ENCODE assay signal across 8 cellular contexts in genomic region chr19:4389064-4389375, GRCh38. TPM values are rescaled to one million over a fixed set of nuclear protein-coding genes. Genes with fewer than 3 reads are reported as not detected.
A peak's percentile ranks its signal among the peaks of the same experiment; 100 is the strongest.
DNase-seq lines count a peak whose midpoint lies in the region; ATAC-seq and TF ChIP-seq lines count a peak whose summit lies in the region.
"Had no signal": no experiment of that assay in that cellular context is flagged by ENCODE, and none has a peak within 500 bp of the region (broad histone marks: within the 10 kb centered on the region; RNA-seq: fewer than 3 reads in every experiment).

No MANE protein-coding gene starts in this region.

- H3K4me1 Mint-ChIP-seq in activated T-helper 17 cell treated with anti-CD3 and anti-CD28 coated beads, Interleukin-2, amount 50 U/mL, for 72 hours = peaks cover 12% of the 10 kb centered on the region

- H3K27ac Mint-ChIP-seq in activated T-helper 17 cell treated with anti-CD3 and anti-CD28 coated beads, Interleukin-2, amount 50 U/mL, for 72 hours = peak overlapping the region; percentile 80

- no peak for TF ChIP-seq EP300 in gastroesophageal sphincter (IDR thresholded peaks at IDR 0.05)

- no peak for TF ChIP-seq POLR2A in gastroesophageal sphincter (IDR thresholded peaks at IDR 0.05)

- no peaks in the 10 kb centered on the region for H3K27me3 ChIP-seq in gastroesophageal sphincter

- peak overlapping the region; percentile 2 to 92 (median 86) for H3K27ac ChIP-seq in gastroesophageal sphincter
- H3K27ac ChIP-seq in skin epidermis = peak overlapping the region in 19 of 21 experiments; percentile 9 to 86 (median 71)

- peaks cover 0 to 13% of the 10 kb centered on the region in 2 donors for H3K36me3 ChIP-seq in gastroesophageal sphincter

- no peak overlapping the region for H3K4me3 Mint-ChIP-seq in activated T-helper 17 cell treated with anti-CD3 and anti-CD28 coated beads, Interleukin-2, amount 50 U/mL, for 72 hours

- peaks cover 10 to 94% (median 59%) of the 10 kb centered on the region in 3 donors for H3K4me1 ChIP-seq in gastroesophageal sphincter

- H3K9me3 Mint-ChIP-seq in activated T-helper 17 cell treated with anti-CD3 and anti-CD28 coated beads, Interleukin-2, amount 50 U/mL, for 72 hours = no peaks in the 10 kb centered on the region

- no peak for TF ChIP-seq CTCF in gastroesophageal sphincter (IDR thresholded peaks at IDR 0.05)

- H3K36me3 Mint-ChIP-seq in activated T-helper 17 cell treated with anti-CD3 and anti-CD28 coated beads, Interleukin-2, amount 50 U/mL, for 72 hours (ENCODE audit: low read depth) = peaks cover 56% of the 10 kb centered on the region

- no peaks in the 10 kb centered on the region for H3K27me3 Mint-ChIP-seq in activated T-helper 17 cell treated with anti-CD3 and anti-CD28 coated beads, Interleukin-2, amount 50 U/mL, for 72 hours

- ATAC-seq in activated T-helper 17 cell treated with anti-CD3 and anti-CD28 coated beads, Interleukin-2, amount 50 U/mL, for 72 hours (replicated peaks) = no peak
- ATAC-seq in gastroesophageal sphincter (no peak), GM18858 (IDR thresholded peaks at IDR 0.05; ENCODE audit: unreplicated experiment) (no peak)

- 65% methylated on average over 2 of the region's 9 CpGs; no CpG with 5 or more reads in 1 of the 2 donors for WGBS in gastroesophageal sphincter (ENCODE audit: low coverage in 1 of 2), 2 donors

- H3K9me3 ChIP-seq in gastroesophageal sphincter = no peaks in the 10 kb centered on the region

- no peak for DNase-seq in NCI-H748 treated with DMSO at 0.1 percent for 48 hours (lab: John Stamatoyannopoulos, UW)
- DNase-seq in stimulated activated CD4-positive, alpha-beta T cell treated with anti-CD3 and anti-CD28 coated beads, Interleukin-2, amount 100 ng/mL, for 24 hours = no peak
- DNase-seq: NCI-H1092, NCI-H774 had no signal

- H3K4me3 ChIP-seq in gastroesophageal sphincter = peak overlapping the region in 1 of 2 donors; percentile 33
- no peak overlapping the region for H3K4me3 ChIP-seq in skin epidermis

RNA-seq across cellular contexts. Expression of gene SH3GL1, which starts 11.3 kb away (rescaled TPM):
- total RNA-seq in activated T-helper 17 cell treated with anti-CD3 and anti-CD28 coated beads, Interleukin-2, amount 50 U/mL, for 72 hours = 10 to 100 TPM; 49.1 to 67.1 TPM
- 10 to 100 TPM; 48.2 to 67.7 (median 53.0) TPM for total RNA-seq in gastroesophageal sphincter

RNA-seq across cellular contexts. Expression of gene CHAF1A, which starts 13.4 kb away (rescaled TPM):
- total RNA-seq in activated T-helper 17 cell treated with anti-CD3 and anti-CD28 coated beads, Interleukin-2, amount 50 U/mL, for 72 hours = 10 to 100 TPM; 67.9 to 96.7 TPM
- 10 to 100 TPM in 1 of 4 donors, 1 to 10 TPM in 3; 2.4 to 11.9 (median 7.4) TPM for total RNA-seq in gastroesophageal sphincter

RNA-seq across cellular contexts. Expression of gene MPND, which starts 45.7 kb away (rescaled TPM):
- total RNA-seq in activated T-helper 17 cell treated with anti-CD3 and anti-CD28 coated beads, Interleukin-2, amount 50 U/mL, for 72 hours = 10 to 100 TPM; 15.5 to 19.7 TPM
- 1 to 10 TPM; 4.7 to 7.5 (median 6.0) TPM for total RNA-seq in gastroesophageal sphincter

RNA-seq across cellular contexts. Expression of gene STAP2, which starts 50.4 kb away (rescaled TPM):
- total RNA-seq in activated T-helper 17 cell treated with anti-CD3 and anti-CD28 coated beads, Interleukin-2, amount 50 U/mL, for 72 hours = 10 to 100 TPM; 13.3 to 17.4 TPM
- total RNA-seq in gastroesophageal sphincter = 1 to 10 TPM in 3 of 4 donors, not detected in 1; 1.4 to 5.6 (median 4.9) TPM

Comparison
In these comparisons a context has a peak if more than half of its experiments do, and no peak if none do; other contexts are left out.
1. RNA of gene CHAF1A, which starts 13.4 kb away (total RNA-seq): 67.9 to 96.7 TPM in activated T-helper 17 cell treated with anti-CD3 and anti-CD28 coated beads, Interleukin-2, amount 50 U/mL, for 72 hours; 2.4 to 11.9 TPM in gastroesophageal sphincter; every median in the first group is over 4 times any median in the second.